ENCODE assay signal across 8 cellular contexts in genomic region chr3:97971679-97972567, GRCh38. TPM values are rescaled to one million over a fixed set of nuclear protein-coding genes. Genes with fewer than 3 reads are reported as not detected.
DNase-seq lines count a peak whose midpoint lies in the region; ATAC-seq and TF ChIP-seq lines count a peak whose summit lies in the region.

Gene RIOX2 (minus strand): TSS chr3:97972431. CDS start chr3:97967593, 4,838 bp downstream.

- peak within 1 kb of the TSS; percentile 86 to 96 (median 93) for H3K27ac ChIP-seq in stomach

- no peak for TF ChIP-seq EP300 in stomach (IDR thresholded peaks at IDR 0.05)

- peaks cover under 1 to 7% (median 5%) of the 10 kb centered on the region in 4 donors for H3K36me3 ChIP-seq in stomach

- H3K27me3 Mint-ChIP-seq in nephron progenitor cell (ENCODE audit: low read depth, poor library complexity): peaks cover 22% of the 10 kb centered on the region

- DNase-seq in DMS114 treated with DMSO at 0.1 percent for 48 hours (lab: John Stamatoyannopoulos, UW; ENCODE audit: unreplicated experiment) (peak; percentile 29), HUDEP-2 (lab: John Stamatoyannopoulos, UW; ENCODE audit: unreplicated experiment in 76 of 76) (peak in 73 of 76 experiments; percentile 3 to 76 (median 55)), RKO (ENCODE audit: low spot score) (peak; percentile 82), fibroblast of pulmonary artery (ENCODE audit: low read depth) (peak; percentile 66), nephron progenitor cell (peak; percentile 74), stomach (peak; percentile 78)
- DNase-seq in activated T-helper 1 cell treated with anti-CD3 and anti-CD28 coated beads, Interleukin-2, amount 50 U/mL, for 16 hours (ENCODE audit: low read depth in 1 of 2, low spot score in 1 of 2): peak; percentile 41 to 64

- 1 to 2% (median 1%) methylated on average over 60 to 82 of the region's 82 CpGs for WGBS in stomach, 5 donors

- H3K4me3 ChIP-seq in fibroblast of pulmonary artery (replicated peaks; ENCODE audit: low read depth, low read length) (peak within 1 kb of the TSS; percentile 65), stomach (peak within 1 kb of the TSS; percentile 63 to 95 (median 90))

- H3K9me3 Mint-ChIP-seq in nephron progenitor cell: no peaks in the 10 kb centered on the region

- H3K4me1 Mint-ChIP-seq in nephron progenitor cell: peaks cover 30% of the 10 kb centered on the region

- H3K9me3 ChIP-seq in stomach: no peaks in the 10 kb centered on the region

- ATAC-seq in GM21381 (IDR thresholded peaks at IDR 0.05; ENCODE audit: unreplicated experiment): peak; percentile 92

- TF ChIP-seq CTCF in fibroblast of pulmonary artery (IDR thresholded peaks at IDR 0.05; ENCODE audit: low read length, missing control alignments) (no peak), nephron progenitor cell (IDR thresholded peaks at IDR 0.05) (no peak), stomach (IDR thresholded peaks at IDR 0.05) (no peak)

- no peaks in the 10 kb centered on the region for H3K27me3 ChIP-seq in stomach

- TF ChIP-seq POLR2A in stomach (IDR thresholded peaks at IDR 0.05): no peak

- H3K27ac Mint-ChIP-seq in nephron progenitor cell: no peak within 1 kb of the TSS

- H3K4me3 Mint-ChIP-seq in nephron progenitor cell: peak within 1 kb of the TSS; percentile 91

- intact Hi-C loops in stomach (cut with DNase I; ENCODE audit: low total_unique reads): no loop called here

- H3K36me3 Mint-ChIP-seq in nephron progenitor cell (ENCODE audit: low read depth): peaks cover 5% of the 10 kb centered on the region

- H3K4me1 ChIP-seq in stomach: peaks cover 15 to 52% (median 27%) of the 10 kb centered on the region in 4 donors

RNA-seq across cellular contexts. Expression of gene RIOX2, which starts in this region (rescaled TPM):
- total RNA-seq in stomach: 10 to 100 TPM in 4 of 5 donors, under 1 TPM in 1; 0.58 to 28.1 (median 16.3) TPM
- 10 to 100 TPM; 13.0 to 18.8 (median 17.7) TPM for polyA plus RNA-seq in stomach

Comparison
In these comparisons a context has a peak if more than half of its experiments do, and no peak if none do; other contexts are left out.
1. Peak in every context shown above with its lines: DNase-seq, ATAC-seq, H3K4me3 ChIP-seq and H3K27ac ChIP-seq.
2. DNase-seq: peak in every context shown above with its lines; median percentile 82 in RKO; 78 in stomach; 74 in nephron progenitor cell; 66 in fibroblast of pulmonary artery; 55 in HUDEP-2; 52 in activated T-helper 1 cell treated with anti-CD3 and anti-CD28 coated beads, Interleukin-2, amount 50 U/mL, for 16 hours; 29 in DMS114 treated with DMSO at 0.1 percent for 48 hours.